In the genomic region with DNA sequence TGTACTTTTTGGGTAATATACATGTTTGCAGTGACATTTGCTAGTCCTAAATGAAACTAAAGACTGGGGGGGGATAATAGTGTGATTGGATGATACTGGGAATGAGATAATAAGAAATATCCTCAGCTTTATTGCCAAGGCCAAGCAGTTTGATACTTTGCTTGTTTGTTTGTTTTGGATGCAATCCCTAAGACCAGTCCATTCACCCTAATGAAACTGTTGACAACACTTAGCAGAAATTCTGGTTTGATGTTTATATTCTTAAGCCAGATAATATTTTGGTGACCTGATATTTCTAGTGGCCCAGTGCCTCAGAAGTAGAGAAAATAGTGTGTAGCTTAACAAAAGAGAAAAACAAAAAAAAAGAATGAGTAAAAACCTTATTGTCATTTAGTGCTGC, we compare ENCODE assay signal across 19 cellular contexts. TPM values are rescaled to one million over a fixed set of nuclear protein-coding genes. Genes with fewer than 3 reads are reported as not detected.
DNase-seq lines count a peak whose midpoint lies in the region; ATAC-seq and TF ChIP-seq lines count a peak whose summit lies in the region.
"Had no signal": no experiment of that assay in that cellular context is flagged by ENCODE, and none has a peak within 500 bp of the region (broad histone marks: within the 10 kb centered on the region; RNA-seq: fewer than 3 reads in every experiment).

No MANE protein-coding gene starts in this region.

- intact Hi-C loops in transverse colon (cut with DNase I; ENCODE audit: low total_unique reads) = no loop called here

- H3K9me3 ChIP-seq in BLaER1 treated with 17β-estradiol and CSF1 and Interleukin-3, amounts not matched to agents 10 nM and 100 nM (replicated peaks in 1 of 11) = no peaks in the 10 kb centered on the region
- H3K9me3 ChIP-seq in iPS-18a (ENCODE audit: control insufficient read depth, low read depth, low read length) (no peaks in the 10 kb centered on the region), upper lobe of left lung (no peaks in the 10 kb centered on the region), transverse colon (no peaks in the 10 kb centered on the region)
- H3K9me3 ChIP-seq: sigmoid colon had no signal

- no peak for TF ChIP-seq EP300 in upper lobe of left lung (IDR thresholded peaks at IDR 0.05)
- no peak for TF ChIP-seq EP300 in transverse colon (IDR thresholded peaks at IDR 0.05; ENCODE audit: low read depth)

- H3K27ac Mint-ChIP-seq in stimulated activated naive B cell treated with anti-CD40 and anti-IgM and Interleukin-4, amounts not matched to agents 10 μg/mL and 1 μg/mL and 100 μg/mL, for 72 hours = no peak overlapping the region
- H3K27ac Mint-ChIP-seq: activated T-helper 2 cell treated with anti-CD3 and anti-CD28 coated beads, Interferon-gamma antibody, Interleukin-2, Interleukin-4, amounts not matched to agents 10 μg/mL and 5 μg/mL and 100 μg/mL, durations not matched to agents 14 hours and 24 hours and 36 hours had no signal

- TF ChIP-seq CTCF in HFF-Myc (IDR thresholded peaks at IDR 0.05; ENCODE audit: low read depth, low read length, missing control alignments) = no peak
- no peak for TF ChIP-seq CTCF in astrocyte of the cerebellum (IDR thresholded peaks at IDR 0.05; ENCODE audit: low read depth, low read length, missing control alignments)
- TF ChIP-seq CTCF in upper lobe of left lung (IDR thresholded peaks at IDR 0.05) = no peak
- no peak for TF ChIP-seq CTCF in transverse colon (IDR thresholded peaks at IDR 0.05)

- peak overlapping the region in 3 of 11 experiments; percentile 77 to 84 (median 81); a peak in 4 of 22 replicates for H3K9ac ChIP-seq in BLaER1 treated with 17β-estradiol and CSF1 and Interleukin-3, amounts not matched to agents 10 nM and 100 nM
- peak overlapping the region; percentile 81 for H3K9ac ChIP-seq in iPS-18a (ENCODE audit: low read length)

- peaks cover 28 to 64% (median 33%) of the 10 kb centered on the region in 10 experiments for H3K4me1 ChIP-seq in BLaER1 treated with 17β-estradiol and CSF1 and Interleukin-3, amounts not matched to agents 10 nM and 100 nM
- H3K4me1 ChIP-seq in iPS-18a (ENCODE audit: control insufficient read depth, low read depth, low read length) (peaks cover 30% of the 10 kb centered on the region), upper lobe of left lung (peaks cover 14 to 21% (median 19%) of the 10 kb centered on the region in 4 donors), transverse colon (peaks cover 6 to 30% (median 17%) of the 10 kb centered on the region in 4 donors)

- ATAC-seq in HG02981 (IDR thresholded peaks at IDR 0.05; ENCODE audit: unreplicated experiment) (no peak), upper lobe of left lung (ENCODE audit: low FRiP score in 2 of 2) (no peak)
- ATAC-seq in stimulated activated naive B cell treated with anti-CD40 and anti-IgM and Interleukin-4, amounts not matched to agents 10 μg/mL and 1 μg/mL and 100 μg/mL, for 72 hours (replicated peaks) = no peak
- ATAC-seq: left colon had no signal

- H3K9me3 Mint-ChIP-seq in stimulated activated naive B cell treated with anti-CD40 and anti-IgM and Interleukin-4, amounts not matched to agents 10 μg/mL and 1 μg/mL and 100 μg/mL, for 72 hours = no peaks in the 10 kb centered on the region
- H3K9me3 Mint-ChIP-seq: activated T-helper 2 cell treated with anti-CD3 and anti-CD28 coated beads, Interferon-gamma antibody, Interleukin-2, Interleukin-4, amounts not matched to agents 10 μg/mL and 5 μg/mL and 100 μg/mL, durations not matched to agents 14 hours and 24 hours and 36 hours had no signal

- TF ChIP-seq POLR2A in upper lobe of left lung (IDR thresholded peaks at IDR 0.05) = no peak
- no peak for TF ChIP-seq POLR2A in transverse colon (IDR thresholded peaks at IDR 0.05)

- peaks cover 0 to 4% (median 0%) of the 10 kb centered on the region in 11 experiments; a peak in 3 of 22 replicates for H4K20me1 ChIP-seq in BLaER1 treated with 17β-estradiol and CSF1 and Interleukin-3, amounts not matched to agents 10 nM and 100 nM

- H3K4me2 ChIP-seq in BLaER1 treated with 17β-estradiol and CSF1 and Interleukin-3, amounts not matched to agents 10 nM and 100 nM = peak overlapping the region; percentile 85 to 98 (median 93)

- H3K4me1 Mint-ChIP-seq in stimulated activated naive B cell treated with anti-CD40 and anti-IgM and Interleukin-4, amounts not matched to agents 10 μg/mL and 1 μg/mL and 100 μg/mL, for 72 hours = peaks cover 9 to 15% of the 10 kb centered on the region in 2 donors

- DNase-seq in HFF-Myc (ENCODE audit: extremely low read depth, low read depth) (no peak), astrocyte of the cerebellum (ENCODE audit: low read depth) (no peak), upper lobe of left lung (no peak), transverse colon (no peak)
- DNase-seq in stimulated activated naive B cell treated with anti-CD40 and anti-IgM and Interleukin-4, amounts not matched to agents 10 μg/mL and 1 μg/mL and 100 μg/mL, for 72 hours = no peak
- DNase-seq: activated CD4-positive, CD25-positive, alpha-beta regulatory T cell; effector memory CD4-positive, alpha-beta T cell; left colon; NCI-H1930; NCI-H446 treated with DMSO at 0.1 percent for 48 hours; occipital lobe; SHP77 treated with DMSO at 0.1 percent for 48 hours; sigmoid colon; substantia nigra had no signal

- peak overlapping the region in 3 of 10 experiments; percentile 73 to 81 (median 79); a peak in 6 of 20 replicates for H3K4me3 ChIP-seq in BLaER1 treated with 17β-estradiol and CSF1 and Interleukin-3, amounts not matched to agents 10 nM and 100 nM
- H3K4me3 ChIP-seq in HFF-Myc (replicated peaks; ENCODE audit: low read depth, low read length) (peak overlapping the region; percentile 51; the same call in 1 of the 2 replicates), astrocyte of the cerebellum (ENCODE audit: low read depth, low read length) (peak overlapping the region; percentile 77), iPS-18a (ENCODE audit: low read length) (peak overlapping the region; percentile 81), upper lobe of left lung (no peak overlapping the region), transverse colon (no peak overlapping the region)

- no peak overlapping the region for H3K27ac ChIP-seq in BLaER1 treated with 17β-estradiol and CSF1 and Interleukin-3, amounts not matched to agents 10 nM and 100 nM
- H3K27ac ChIP-seq in iPS-18a (ENCODE audit: low read length) = no peak overlapping the region
- no peak overlapping the region for H3K27ac ChIP-seq in upper lobe of left lung
- H3K27ac ChIP-seq in transverse colon = no peak overlapping the region
- H3K27ac ChIP-seq: cardiac muscle cell had no signal

- H3K27me3 Mint-ChIP-seq in stimulated activated naive B cell treated with anti-CD40 and anti-IgM and Interleukin-4, amounts not matched to agents 10 μg/mL and 1 μg/mL and 100 μg/mL, for 72 hours = no peaks in the 10 kb centered on the region

- H3K4me3 Mint-ChIP-seq in stimulated activated naive B cell treated with anti-CD40 and anti-IgM and Interleukin-4, amounts not matched to agents 10 μg/mL and 1 μg/mL and 100 μg/mL, for 72 hours = no peak overlapping the region

- peaks cover 6 to 12% of the 10 kb centered on the region in 2 donors for H3K36me3 Mint-ChIP-seq in stimulated activated naive B cell treated with anti-CD40 and anti-IgM and Interleukin-4, amounts not matched to agents 10 μg/mL and 1 μg/mL and 100 μg/mL, for 72 hours

- H3K36me3 ChIP-seq in BLaER1 treated with 17β-estradiol and CSF1 and Interleukin-3, amounts not matched to agents 10 nM and 100 nM = peaks cover 29 to 41% (median 31%) of the 10 kb centered on the region in 11 experiments
- H3K36me3 ChIP-seq in iPS-18a (ENCODE audit: control insufficient read depth, low read depth, low read length) = peaks cover 40% of the 10 kb centered on the region
- H3K36me3 ChIP-seq in upper lobe of left lung = peaks cover 0 to 24% (median 6%) of the 10 kb centered on the region in 4 donors
- no peaks in the 10 kb centered on the region for H3K36me3 ChIP-seq in transverse colon

- in situ Hi-C loops in astrocyte of the cerebellum (cut with HindIII; ENCODE audit: low sequenced_read_pairs) = no loop called here
- in situ Hi-C loops in transverse colon (cut with MboI; ENCODE audit: low pct_ligation_motif_present in 1 of 4, low pct_unique_long_range_greater_than_20kb in 1 of 4, low sequenced_read_pairs in 3 of 4) = no loop called here

- no peaks in the 10 kb centered on the region for H3K27me3 ChIP-seq in BLaER1 treated with 17β-estradiol and CSF1 and Interleukin-3, amounts not matched to agents 10 nM and 100 nM
- H3K27me3 ChIP-seq in iPS-18a (ENCODE audit: control insufficient read depth, insufficient read depth, low read length) (no peaks in the 10 kb centered on the region), upper lobe of left lung (no peaks in the 10 kb centered on the region), transverse colon (no peaks in the 10 kb centered on the region)
- H3K27me3 ChIP-seq: cardiac muscle cell, sigmoid colon had no signal

RNA-seq across cellular contexts. Expression of a gene that starts 1.8 kb away (rescaled TPM):
- total RNA-seq in upper lobe of left lung (10 to 100 TPM; 23.2 to 60.8 (median 32.1) TPM), transverse colon (10 to 100 TPM in 3 of 4 donors, 1 to 10 TPM in 1; 9.3 to 23.6 (median 15.3) TPM)

RNA-seq across cellular contexts. Expression of a gene that starts 33.3 kb away (rescaled TPM):
- total RNA-seq in upper lobe of left lung (100 to 1,000 TPM; 136 to 239 (median 175) TPM), transverse colon (10 to 100 TPM; 43.2 to 87.5 (median 67.2) TPM)

Comparison
In these comparisons a context has a peak if more than half of its experiments do, and no peak if none do; other contexts are left out.
1. H3K4me3 ChIP-seq: peak in HFF-Myc (single experiment), astrocyte of the cerebellum (single experiment) and iPS-18a (single experiment); none in upper lobe of left lung (0 of 4) and transverse colon (0 of 4).